In genomic region chr10:14621037-14621436, GRCh38 we compare ENCODE assay signal across 10 cellular contexts.
"Had no signal": no experiment of that assay in that cellular context is flagged by ENCODE, and none has a peak within 500 bp of the region (broad histone marks: within the 10 kb centered on the region; RNA-seq: fewer than 3 reads in every experiment).

No MANE protein-coding gene starts in this region.

- H3K9me3 ChIP-seq: colonic mucosa, heart left ventricle had no signal

- H3K27ac ChIP-seq: cardiac muscle cell, colonic mucosa, epithelial cell of prostate had no signal

- DNase-seq: activated B cell treated with CpG ODN at 0.5 μM for 24 hours; activated CD4-positive, alpha-beta T cell treated with anti-CD3 and anti-CD28 coated beads, Interleukin-2, amount 10 ng/mL, durations not matched to agents 24 days and 14 days; activated naive CD4-positive, alpha-beta T cell treated with anti-CD3 and anti-CD28 coated beads for 36 hours; colonic mucosa; effector CD4-positive, alpha-beta T cell; heart left ventricle; naive B cell; T-helper 2 cell had no signal

- H3K4me3 ChIP-seq: cardiac muscle cell, colonic mucosa, heart left ventricle had no signal

- H3K4me1 ChIP-seq: colonic mucosa had no signal

- H3K27me3 ChIP-seq: cardiac muscle cell, colonic mucosa, heart left ventricle had no signal

- H3K36me3 ChIP-seq: cardiac muscle cell, colonic mucosa, heart left ventricle had no signal
